In genomic region chr1:1059494-1060280, GRCh38 we compare ENCODE assay signal across 7 cellular contexts. TPM values are rescaled to one million over a fixed set of nuclear protein-coding genes. Genes with fewer than 3 reads are reported as not detected.
A peak's percentile ranks its signal among the peaks of the same experiment; 100 is the strongest.
DNase-seq lines count a peak whose midpoint lies in the region; ATAC-seq, FAIRE-seq and TF ChIP-seq lines count a peak whose summit lies in the region.

No MANE protein-coding gene starts in this region.

- H3K9me3 ChIP-seq in body of pancreas: no peaks in the 10 kb centered on the region
- H3K9me3 ChIP-seq in iPS-20b (ENCODE audit: insufficient read depth, low read depth, low read length): no peaks in the 10 kb centered on the region
- H3K9me3 ChIP-seq in small intestine (ENCODE audit: control insufficient read depth, low read depth): no peaks in the 10 kb centered on the region

- H3K36me3 ChIP-seq in body of pancreas (replicated peaks in 1 of 2; ENCODE audit: insufficient read depth in 1 of 2, low read depth in 2 of 2): no peaks in the 10 kb centered on the region
- peaks cover 1% of the 10 kb centered on the region; the same call in 1 of the 2 replicates for H3K36me3 ChIP-seq in iPS-20b (ENCODE audit: insufficient read depth, low read depth, low read length)
- no peaks in the 10 kb centered on the region for H3K36me3 ChIP-seq in small intestine (ENCODE audit: control insufficient read depth in 2 of 2, insufficient read depth in 2 of 2, low read length in 2 of 2)

- intact Hi-C loops in body of pancreas (cut with DNase I): loop anchor here (5.0 kb wide), 1 partner anchor 77 kb away; the partner anchor contains the start of gene PERM1

- no peak overlapping the region for H3K9ac ChIP-seq in iPS-20b (ENCODE audit: low read depth, low read length)

- TF ChIP-seq CTCF in GM12865 (IDR thresholded peaks at IDR 0.05; ENCODE audit: insufficient read depth, low read depth, low read length, missing control alignments): no peak
- TF ChIP-seq CTCF in HFF-Myc (IDR thresholded peaks at IDR 0.05; ENCODE audit: low read depth, low read length, missing control alignments): no peak
- no peak for TF ChIP-seq CTCF in NB4 (IDR thresholded peaks at IDR 0.05; ENCODE audit: low read depth, low read length)
- peak in 1 of 7 experiments; percentile 20 for TF ChIP-seq CTCF in body of pancreas (IDR thresholded peaks at IDR 0.05)

- DNase-seq in GM12865 (ENCODE audit: low read depth) (peak; percentile 90), HFF-Myc (ENCODE audit: extremely low read depth, low read depth) (no peak), NB4 (ENCODE audit: low read depth) (peak; percentile 83), UCSD-AML1 (lab: John Stamatoyannopoulos, UW; ENCODE audit: unreplicated experiment) (peak; percentile 90), body of pancreas (peak; percentile 91 to 95 (median 92)), small intestine (peak; percentile 84)

- FAIRE-seq in small intestine (lab: Jason Lieb, UNC): no peak

- WGBS in body of pancreas, 2 donors: 4 to 16% methylated on average over 10 to 63 of the region's 69 CpGs
- 3 to 4% (median 3%) methylated on average over 45 to 69 of the region's 69 CpGs for WGBS in small intestine, 3 donors

- H3K4me1 ChIP-seq in body of pancreas: peaks cover 37% of the 10 kb centered on the region
- H3K4me1 ChIP-seq in iPS-20b (ENCODE audit: insufficient read depth, low read length): no peaks in the 10 kb centered on the region; the same call in 1 of the 2 replicates
- H3K4me1 ChIP-seq in small intestine (ENCODE audit: control insufficient read depth in 2 of 2, insufficient read depth in 1 of 2, low read depth in 1 of 2, low read length in 1 of 2): peaks cover 0 to 2% of the 10 kb centered on the region in 2 donors

- ATAC-seq in body of pancreas: peak; percentile 86

- peaks cover 0 to 14% of the 10 kb centered on the region in 2 donors for H3K27me3 ChIP-seq in body of pancreas
- peaks cover 71% of the 10 kb centered on the region for H3K27me3 ChIP-seq in iPS-20b (ENCODE audit: insufficient read depth, low read length)
- peaks cover 8 to 19% of the 10 kb centered on the region in 2 donors for H3K27me3 ChIP-seq in small intestine (ENCODE audit: control insufficient read depth in 2 of 2, insufficient read depth in 2 of 2, low read length in 2 of 2)

- TF ChIP-seq POLR2A in NB4 (IDR thresholded peaks at IDR 0.05; ENCODE audit: extremely low read depth, insufficient read length) (no peak), body of pancreas (IDR thresholded peaks at IDR 0.05) (peak in 1 of 3 donors; percentile 26)

- peak overlapping the region; percentile 55 for H3K4me3 ChIP-seq in GM12865 (ENCODE audit: low read depth, low read length)
- H3K4me3 ChIP-seq in HFF-Myc (replicated peaks; ENCODE audit: low read depth, low read length): peak overlapping the region; percentile 33
- no peak overlapping the region for H3K4me3 ChIP-seq in NB4 (ENCODE audit: low read depth, low read length)
- H3K4me3 ChIP-seq in body of pancreas: peak overlapping the region in 1 of 2 donors; percentile 38
- H3K4me3 ChIP-seq in iPS-20b (ENCODE audit: low read length): peak overlapping the region; percentile 63; the same call in 1 of the 2 replicates
- peak overlapping the region; percentile 9 to 56 for H3K4me3 ChIP-seq in small intestine (ENCODE audit: low read depth in 1 of 2, low read length in 2 of 2)

- no peak overlapping the region for H3K27ac ChIP-seq in body of pancreas
- H3K27ac ChIP-seq in iPS-20b (ENCODE audit: low read length): no peak overlapping the region
- H3K27ac ChIP-seq in small intestine (ENCODE audit: low read depth in 1 of 2, low read length in 1 of 2): no peak overlapping the region

RNA-seq across cellular contexts. Expression of gene RNF223, which starts 14.4 kb away (rescaled TPM):
- under 1 TPM in 1 of 2 donors, not detected in 1; 0.26 TPM for total RNA-seq in body of pancreas
- polyA plus RNA-seq in small intestine: under 1 TPM in 2 of 3 donors, not detected in 1; 0.18 to 0.45 TPM

RNA-seq across cellular contexts. Expression of gene AGRN, which starts 39.8 kb away (rescaled TPM):
- total RNA-seq in body of pancreas: 100 to 1,000 TPM in 1 of 2 donors, 10 to 100 TPM in 1; 85.1 to 241 TPM
- polyA plus RNA-seq in small intestine: 10 to 100 TPM; 13.2 to 20.9 (median 18.9) TPM

RNA-seq across cellular contexts. Expression of gene ISG15, which starts 46.4 kb away (rescaled TPM):
- total RNA-seq in body of pancreas: 10 to 100 TPM in 1 of 2 donors, 1 to 10 TPM in 1; 8.3 to 29.0 TPM
- polyA plus RNA-seq in small intestine: 100 to 1,000 TPM in 2 of 3 donors, 10 to 100 TPM in 1; 86.3 to 282 (median 277) TPM

RNA-seq across cellular contexts. Expression of gene C1orf159, which starts 56.2 kb away (rescaled TPM):
- 10 to 100 TPM in 1 of 2 donors, 1 to 10 TPM in 1; 8.8 to 13.2 TPM for total RNA-seq in body of pancreas
- 10 to 100 TPM; 12.4 to 19.0 (median 12.7) TPM for polyA plus RNA-seq in small intestine

RNA-seq across cellular contexts. Expression of gene HES4, which starts 59.8 kb away (rescaled TPM):
- 10 to 100 TPM; 44.1 to 97.2 TPM for total RNA-seq in body of pancreas
- polyA plus RNA-seq in small intestine: 1 to 10 TPM in 2 of 3 donors, under 1 TPM in 1; 0.89 to 8.2 (median 6.2) TPM
